In genomic region chr9:69044226-69045219, GRCh38 we compare ENCODE assay signal across 2 cellular contexts.
TF ChIP-seq lines count a peak whose summit lies in the region.

No MANE protein-coding gene starts in this region.

TF ChIP-seq in GM23338, 12 proteins besides CTCF, POLR2A, EP300 and RAD21:
- TF ChIP-seq REST (IDR thresholded peaks at IDR 0.05; ENCODE audit: unreplicated experiment) (no peak), NANOG (IDR thresholded peaks at IDR 0.05; ENCODE audit: borderline replicate concordance) (no peak), EZH2phosphoT487 (IDR thresholded peaks at IDR 0.05; ENCODE audit: unreplicated experiment) (no peak), POLR2AphosphoS5 (IDR thresholded peaks at IDR 0.05; ENCODE audit: low read depth) (no peak), STAT1 (IDR thresholded peaks at IDR 0.05; ENCODE audit: unreplicated experiment) (no peak), ZNF331 (CRISPR knock-in tag; IDR thresholded peaks at IDR 0.05; ENCODE audit: low read depth) (no peak), EZH2 (IDR thresholded peaks at IDR 0.05; ENCODE audit: low read depth, unreplicated experiment) (no peak), JUNB (IDR thresholded peaks at IDR 0.05; ENCODE audit: unreplicated experiment) (no peak), ZNF462 (CRISPR knock-in tag; IDR thresholded peaks at IDR 0.05) (no peak), ZNF114 (CRISPR knock-in tag; IDR thresholded peaks at IDR 0.05) (no peak)

TF ChIP-seq in endothelial cell of umbilical vein, 7 proteins besides CTCF, POLR2A, EP300 and RAD21:
- TF ChIP-seq FOS (IDR thresholded peaks at IDR 0.05; ENCODE audit: borderline replicate concordance, insufficient read depth, low read length) (no peak), MAX (IDR thresholded peaks at IDR 0.05; ENCODE audit: insufficient read depth, insufficient read length) (no peak), JUN (IDR thresholded peaks at IDR 0.05; ENCODE audit: borderline replicate concordance, insufficient read depth, insufficient read length, low read depth) (no peak), EZH2 (IDR thresholded peaks at IDR 0.05; ENCODE audit: borderline replicate concordance, low read depth, low read length, severe bottlenecking) (no peak), POLR2AphosphoS5 (IDR thresholded peaks at IDR 0.05; ENCODE audit: insufficient read depth, low read depth, low read length) (no peak), GATA2 (IDR thresholded peaks at IDR 0.05; ENCODE audit: insufficient read depth, insufficient read length, low read depth, low read length) (no peak), MYC (IDR thresholded peaks at IDR 0.05; ENCODE audit: low read depth, low read length) (no peak)
